Comparison of ENCODE assay signal across 8 cellular contexts in genomic region chr4:7043521-7044414, GRCh38. TPM values are rescaled to one million over a fixed set of nuclear protein-coding genes. Genes with fewer than 3 reads are reported as not detected.
DNase-seq lines count a peak whose midpoint lies in the region; ATAC-seq and TF ChIP-seq lines count a peak whose summit lies in the region.

No MANE protein-coding gene starts in this region.

- TF ChIP-seq CTCF in esophagus squamous epithelium (IDR thresholded peaks at IDR 0.05) (no peak), upper lobe of right lung (IDR thresholded peaks at IDR 0.05) (no peak)

- no peaks in the 10 kb centered on the region for H3K27me3 ChIP-seq in esophagus squamous epithelium
- no peaks in the 10 kb centered on the region for H3K27me3 ChIP-seq in neuron (ENCODE audit: insufficient read depth, low read length)
- no peaks in the 10 kb centered on the region for H3K27me3 ChIP-seq in upper lobe of right lung

- H3K4me3 ChIP-seq in esophagus squamous epithelium: peak overlapping the region; percentile 73 to 100 (median 96)
- H3K4me3 ChIP-seq in neuron (ENCODE audit: low read length): peak overlapping the region; percentile 75
- peak overlapping the region; percentile 93 for H3K4me3 ChIP-seq in upper lobe of right lung

- peaks cover 2% of the 10 kb centered on the region for H3K36me3 Mint-ChIP-seq in activated T-cell treated with anti-CD3 and anti-CD28 coated beads, Interleukin-2, amount 50 U/mL, for 4 hours (ENCODE audit: insufficient read depth)

- ATAC-seq in GM18520 (IDR thresholded peaks at IDR 0.05; ENCODE audit: unreplicated experiment): peak; percentile 8
- ATAC-seq in HG02623 (IDR thresholded peaks at IDR 0.05; ENCODE audit: unreplicated experiment): peak; percentile 21
- peak; percentile 47 to 57 for ATAC-seq in activated T-cell treated with anti-CD3 and anti-CD28 coated beads, Interleukin-2, amount 50 U/mL, for 4 hours
- ATAC-seq in upper lobe of right lung: peak; percentile 4

- intact Hi-C loops in esophagus squamous epithelium (cut with DNase I): loop anchor here (10.0 kb wide), 1 partner anchor 139 kb away; the partner anchor contains the start of gene TBC1D14
- intact Hi-C loops in upper lobe of right lung (cut with DNase I): no loop called here

- H3K4me1 ChIP-seq in esophagus squamous epithelium (peaks cover 35 to 60% (median 38%) of the 10 kb centered on the region in 3 donors), neuron (ENCODE audit: insufficient read depth, low read length) (peaks cover 32% of the 10 kb centered on the region), upper lobe of right lung (peaks cover 32% of the 10 kb centered on the region)

- H3K4me1 Mint-ChIP-seq in activated T-cell treated with anti-CD3 and anti-CD28 coated beads, Interleukin-2, amount 50 U/mL, for 4 hours (ENCODE audit: low read depth): peaks cover 49% of the 10 kb centered on the region

- peak overlapping the region; percentile 90 to 96 (median 94) for H3K27ac ChIP-seq in esophagus squamous epithelium
- peak overlapping the region; percentile 94 for H3K27ac ChIP-seq in upper lobe of right lung

- whole genome bisulfite sequencing in esophagus squamous epithelium, 2 donors: 0% methylated on average over 1 to 7 of the region's 88 CpGs

- H3K9me3 Mint-ChIP-seq in activated T-cell treated with anti-CD3 and anti-CD28 coated beads, Interleukin-2, amount 50 U/mL, for 4 hours: no peaks in the 10 kb centered on the region

- no peaks in the 10 kb centered on the region for H3K27me3 Mint-ChIP-seq in activated T-cell treated with anti-CD3 and anti-CD28 coated beads, Interleukin-2, amount 50 U/mL, for 4 hours (ENCODE audit: low read depth)

- no peak for TF ChIP-seq POLR2A in esophagus squamous epithelium (IDR thresholded peaks at IDR 0.05)

- DNase-seq in NOMO-1 treated with dmso at 0.1 percent for 144 hours (lab: John Stamatoyannopoulos, UW; ENCODE audit: unreplicated experiment) (peak; percentile 46), esophagus squamous epithelium (lab: John Stamatoyannopoulos, UW) (no peak), upper lobe of right lung (peak; percentile 83), DMS153 treated with DMSO at 0.1 percent for 48 hours (lab: John Stamatoyannopoulos, UW; ENCODE audit: unreplicated experiment) (no peak)
- peak; percentile 38 for DNase-seq in activated T-cell treated with anti-CD3 and anti-CD28 coated beads, Interleukin-2, amount 50 U/mL, for 4 hours

- peak overlapping the region; percentile 91 for H3K4me3 Mint-ChIP-seq in activated T-cell treated with anti-CD3 and anti-CD28 coated beads, Interleukin-2, amount 50 U/mL, for 4 hours

- H3K36me3 ChIP-seq in esophagus squamous epithelium (peaks cover 0 to 18% (median 0%) of the 10 kb centered on the region in 3 donors), neuron (ENCODE audit: insufficient read depth, low read length) (peaks cover 4% of the 10 kb centered on the region), upper lobe of right lung (no peaks in the 10 kb centered on the region)

- H2AFZ ChIP-seq in neuron (ENCODE audit: low read depth, low read length): no peak overlapping the region

- H3K9me3 ChIP-seq in esophagus squamous epithelium (no peaks in the 10 kb centered on the region), neuron (ENCODE audit: low read length) (peaks cover 7% of the 10 kb centered on the region), upper lobe of right lung (no peaks in the 10 kb centered on the region)

RNA-seq across cellular contexts. Expression of gene TADA2B, which starts 0.6 kb away (rescaled TPM):
- 10 to 100 TPM; 16.9 to 21.3 (median 17.0) TPM for total RNA-seq in activated T-cell treated with anti-CD3 and anti-CD28 coated beads, Interleukin-2, amount 50 U/mL, for 4 hours
- 10 to 100 TPM; 10.1 to 16.5 (median 13.0) TPM for total RNA-seq in esophagus squamous epithelium
- total RNA-seq in upper lobe of right lung: 23.2 TPM

RNA-seq across cellular contexts. Expression of gene GRPEL1, which starts 24.1 kb away (rescaled TPM):
- 100 to 1,000 TPM; 129 to 146 (median 136) TPM for total RNA-seq in activated T-cell treated with anti-CD3 and anti-CD28 coated beads, Interleukin-2, amount 50 U/mL, for 4 hours
- total RNA-seq in esophagus squamous epithelium (10 to 100 TPM; 16.6 to 30.6 (median 20.7) TPM), upper lobe of right lung (27.8 TPM)

Comparison
In these comparisons a context has a peak if more than half of its experiments do, and no peak if none do; other contexts are left out.
1. DNase-seq: peak in NOMO-1 treated with dmso at 0.1 percent for 144 hours (single experiment), activated T-cell treated with anti-CD3 and anti-CD28 coated beads, Interleukin-2, amount 50 U/mL, for 4 hours (single experiment) and upper lobe of right lung (single experiment); none in esophagus squamous epithelium (single experiment) and DMS153 treated with DMSO at 0.1 percent for 48 hours (single experiment).
2. Peak in every context shown above with its lines, with median percentiles within 50 percentile points of each other: ATAC-seq and H3K4me3 ChIP-seq.